Comparison of ENCODE assay signal across 21 cellular contexts in genomic region chr6:7629321-7629720, GRCh38.
"Had no signal": no experiment of that assay in that cellular context is flagged by ENCODE, and none has a peak within 500 bp of the region (broad histone marks: within the 10 kb centered on the region; RNA-seq: fewer than 3 reads in every experiment).

No MANE protein-coding gene starts in this region.

- H3K27me3 ChIP-seq: heart right ventricle, left lung, right atrium auricular region, testis had no signal

- DNase-seq: effector CD8-positive, alpha-beta T cell; endodermal cell; foreskin melanocyte; glutamatergic neuron; hippocampal formation; left cardiac atrium; left lung; mammary epithelial cell; natural killer cell; stimulated activated CD4-positive, alpha-beta T cell treated with anti-CD3 and anti-CD28 coated beads, Interleukin-2, amount 100 ng/mL, for 24 hours; stimulated activated CD4-positive, alpha-beta T cell treated with anti-CD3 and anti-CD28 coated beads, Interleukin-4, amount 100 ng/mL, for 24 hours; stimulated activated naive CD8-positive, alpha-beta T cell treated with anti-CD3 and anti-CD28 coated beads, Interleukin-15, Interleukin-2, amounts not matched to agents 100 U/mL and 50 U/mL, for 24 hours; substantia nigra; testis; tibial artery had no signal

- H3K27ac ChIP-seq: epithelial cell of prostate, left lung, neutrophil, prostate gland, right atrium auricular region, testis, tibial artery had no signal

- H3K4me1 ChIP-seq: heart right ventricle, left lung, prostate gland, right atrium auricular region, testis, tibial artery had no signal

- H3K4me3 ChIP-seq: heart right ventricle, left lung, prostate gland, right atrium auricular region, testis, tibial artery had no signal

- H3K9me3 ChIP-seq: heart right ventricle, left lung, neutrophil, prostate gland, right atrium auricular region, testis, tibial artery had no signal

- ATAC-seq: esophagus mucosa; left cardiac atrium; left lung; natural killer cell; stimulated activated naive CD8-positive, alpha-beta T cell treated with anti-CD3 and anti-CD28 coated beads, Interleukin-15, Interleukin-2, amounts not matched to agents 100 U/mL and 50 U/mL, for 24 hours had no signal

- H3K36me3 ChIP-seq: heart right ventricle, left lung, neutrophil, prostate gland, right atrium auricular region, tibial artery had no signal
